8 cellular contexts compared by ENCODE assay signal in genomic region chr3:195441476-195441970, GRCh38. TPM values are rescaled to one million over a fixed set of nuclear protein-coding genes. Genes with fewer than 3 reads are reported as not detected.
DNase-seq lines count a peak whose midpoint lies in the region; ATAC-seq, FAIRE-seq and TF ChIP-seq lines count a peak whose summit lies in the region.

No MANE protein-coding gene starts in this region.

- H3K79me2 ChIP-seq in KMS-11 (ENCODE audit: insufficient read depth, low read depth) = peaks cover 53% of the 10 kb centered on the region

- no peak for FAIRE-seq in HTR-8/SVneo (lab: Jason Lieb, UNC)

- H3K9ac ChIP-seq in KMS-11 = peak overlapping the region; percentile 75; the same call in 1 of the 2 replicates

- H3K36me3 ChIP-seq in Caco-2 (ENCODE audit: control insufficient read depth, insufficient read depth, low read length) (no peaks in the 10 kb centered on the region), KMS-11 (ENCODE audit: insufficient read depth) (no peaks in the 10 kb centered on the region)

- H3K9me3 Mint-ChIP-seq in Caco-2 (ENCODE audit: unreplicated experiment) (no peaks in the 10 kb centered on the region), MCF 10A (ENCODE audit: unreplicated experiment) (no peaks in the 10 kb centered on the region), type B pancreatic cell (no peaks in the 10 kb centered on the region)

- H2AFZ ChIP-seq in KMS-11 (ENCODE audit: low read depth) = peak overlapping the region; percentile 71

- H3K4me3 ChIP-seq in Caco-2 (ENCODE audit: low read depth, low read length) (peak overlapping the region; percentile 91), KMS-11 (IDR thresholded peaks at IDR 0.05; ENCODE audit: insufficient read depth, low read depth, low read length) (peak overlapping the region; percentile 96)

- H3K4me1 ChIP-seq in Caco-2 (peaks cover 14% of the 10 kb centered on the region; the same call in 1 of the 2 replicates), KMS-11 (ENCODE audit: low read depth, poor library complexity, severe bottlenecking) (peaks cover 50% of the 10 kb centered on the region)

- POLR2A ChIA-PET in Caco-2 (lab: Charles Lee) (interaction anchor here (0.6 kb wide), 3 partner anchors 41 to 567 kb away, joined by 4 to 9 read pairs (median 6); no protein-coding TSS in a partner anchor), MCF 10A (lab: Yijun Ruan, JAX) (interaction anchor here (0.6 to 4.9 kb wide), 21 partner anchors 8 to 960 kb away, joined by 3 to 54 read pairs (median 4); partner anchors contain the start of genes PPP1R2 and XXYLT1)

- H3K27ac Mint-ChIP-seq in Caco-2 (ENCODE audit: unreplicated experiment) (peak overlapping the region; percentile 37), MCF 10A (ENCODE audit: low read depth, unreplicated experiment) (peak overlapping the region; percentile 94), type B pancreatic cell (peak overlapping the region; percentile 93)

- DNase-seq in Caco-2 (no peak), MCF 10A (ENCODE audit: unreplicated experiment) (no peak), lung microvascular endothelial cell (ENCODE audit: low read depth in 2 of 2) (peak; percentile 21 to 28), type B pancreatic cell (ENCODE audit: extremely low spot score, unreplicated experiment) (no peak), HTR-8/SVneo (ENCODE audit: insufficient read length, low spot score) (no peak)
- no peak for DNase-seq in activated CD8-positive, alpha-beta memory T cell treated with anti-CD3 and anti-CD28 coated beads, Interleukin-2, amount 50 U/mL, for 4 hours

- no peaks in the 10 kb centered on the region for H3K27me3 Mint-ChIP-seq in Caco-2 (ENCODE audit: insufficient read depth, unreplicated experiment)
- no peaks in the 10 kb centered on the region for H3K27me3 Mint-ChIP-seq in MCF 10A (ENCODE audit: insufficient read depth, unreplicated experiment)
- H3K27me3 Mint-ChIP-seq in type B pancreatic cell = no peaks in the 10 kb centered on the region

- no TSS peak for BruUV-seq in Caco-2 (replicated peaks; lab: Mats Ljungman, UMichigan)
- BruUV-seq in MCF 10A (replicated peaks; lab: Mats Ljungman, UMichigan) = no TSS peak

- H3K27me3 ChIP-seq in Caco-2 (replicated peaks; ENCODE audit: control insufficient read depth, insufficient read depth, low read length) = no peaks in the 10 kb centered on the region
- H3K27me3 ChIP-seq in KMS-11 (ENCODE audit: insufficient read depth, low read depth) = no peaks in the 10 kb centered on the region

- peak overlapping the region; percentile 81 for H3K27ac ChIP-seq in KMS-11

- H4K20me1 ChIP-seq in KMS-11 (ENCODE audit: insufficient read depth) = peaks cover 12% of the 10 kb centered on the region; the same call in 1 of the 2 replicates

- no peak for TF ChIP-seq CTCF in Caco-2 (IDR thresholded peaks at IDR 0.05; ENCODE audit: insufficient read depth in 1 of 2, low read depth in 1 of 2, low read length in 1 of 2, severe bottlenecking in 1 of 2, unreplicated experiment in 1 of 2)
- no peak for TF ChIP-seq CTCF in KMS-11 (conservative IDR thresholded peaks at IDR 0.05; ENCODE audit: low read depth, low read length)
- TF ChIP-seq CTCF in MCF 10A (IDR thresholded peaks at IDR 0.05; ENCODE audit: unreplicated experiment) = no peak
- TF ChIP-seq CTCF in type B pancreatic cell (conservative IDR thresholded peaks at IDR 0.05) = no peak

- no peaks in the 10 kb centered on the region for H3K9me3 ChIP-seq in Caco-2

- H3K36me3 Mint-ChIP-seq in Caco-2 (ENCODE audit: insufficient read depth, unreplicated experiment) (peaks cover 13% of the 10 kb centered on the region), MCF 10A (ENCODE audit: insufficient read depth, unreplicated experiment) (no peaks in the 10 kb centered on the region), type B pancreatic cell (no peaks in the 10 kb centered on the region)

- ATAC-seq in GM21619 (IDR thresholded peaks at IDR 0.05; ENCODE audit: unreplicated experiment) = no peak

- peak overlapping the region; percentile 96 for H3K4me3 Mint-ChIP-seq in Caco-2 (ENCODE audit: unreplicated experiment)
- peak overlapping the region; percentile 96 for H3K4me3 Mint-ChIP-seq in MCF 10A (ENCODE audit: unreplicated experiment)
- peak overlapping the region; percentile 96 for H3K4me3 Mint-ChIP-seq in type B pancreatic cell

- intact Hi-C loops in Caco-2 (cut with micrococcal nuclease; ENCODE audit: unreplicated experiment) = no loop called here
- intact Hi-C loops in MCF 10A (cut with micrococcal nuclease) = loop anchor here (5.0 kb wide), 3 partner anchors 74 to 154 kb away; no protein-coding TSS in a partner anchor

- CTCF ChIA-PET in Caco-2 (lab: Charles Lee) = interaction anchor here (0.6 kb wide), 1 partner anchor 171 kb away, joined by 5 read pairs; no protein-coding TSS in a partner anchor
- CTCF ChIA-PET in MCF 10A (lab: Yijun Ruan, JAX) = interaction anchor here (0.6 to 1.6 kb wide), 5 partner anchors 30 to 759 kb away, joined by 3 to 12 read pairs (median 4); partner anchors contain the start of gene XXYLT1

- peak overlapping the region; percentile 91 for H3K4me2 ChIP-seq in KMS-11

- H3K4me1 Mint-ChIP-seq in Caco-2 (ENCODE audit: low read depth, unreplicated experiment) (peaks cover 6% of the 10 kb centered on the region), MCF 10A (ENCODE audit: insufficient read depth, unreplicated experiment) (peaks cover 19% of the 10 kb centered on the region), type B pancreatic cell (ENCODE audit: unreplicated experiment) (peaks cover 16% of the 10 kb centered on the region)

RNA-seq across cellular contexts. Expression of gene ACAP2, which starts 1.3 kb away (rescaled TPM):
- total RNA-seq in Caco-2 (2022) (39.9 and 42.9 TPM in 2 replicates), MCF 10A (2022) (53.2 and 64.3 TPM in 2 replicates), lung microvascular endothelial cell (33.1 and 36.5 TPM in 2 replicates), type B pancreatic cell (ENCODE audit: low replicate concordance) (36.6 and 36.9 TPM in 2 replicates)

Comparison
In these comparisons a context has a peak if more than half of its experiments do, and no peak if none do; other contexts are left out.
1. DNase-seq: peak in lung microvascular endothelial cell (2 of 2); none in Caco-2 (0 of 2), MCF 10A (single experiment), type B pancreatic cell (single experiment), activated CD8-positive, alpha-beta memory T cell treated with anti-CD3 and anti-CD28 coated beads, Interleukin-2, amount 50 U/mL, for 4 hours (single experiment) and HTR-8/SVneo (single experiment).
2. H3K27ac Mint-ChIP-seq: peak in every context shown above with its lines; median percentile 94 in MCF 10A; 93 in type B pancreatic cell; 37 in Caco-2.
3. Peak in every context shown above with its lines, with median percentiles within 50 percentile points of each other: H3K4me3 Mint-ChIP-seq.